ENCODE assay signal across 24 cellular contexts in the genomic region with DNA sequence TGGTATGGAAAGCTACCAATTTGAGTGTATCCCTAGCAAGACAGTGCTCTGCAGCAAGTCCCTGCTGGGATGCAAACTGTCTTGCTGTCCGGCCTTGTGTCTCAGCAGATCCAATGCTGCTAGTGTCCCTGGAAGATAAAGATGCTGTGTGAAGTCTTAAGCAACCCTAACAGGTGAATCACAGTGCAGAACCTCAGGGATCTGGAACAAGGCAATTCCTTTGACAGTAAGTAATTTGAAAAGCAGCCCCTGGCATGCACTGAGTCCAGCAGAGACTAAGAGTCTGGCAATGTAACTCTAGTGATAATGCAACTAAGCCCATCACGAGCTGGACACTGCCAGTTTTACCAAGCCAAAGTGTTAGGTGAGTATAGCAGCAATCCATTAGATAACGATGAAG. TPM values are rescaled to one million over a fixed set of nuclear protein-coding genes. Genes with fewer than 3 reads are reported as not detected.
DNase-seq lines count a peak whose midpoint lies in the region; ATAC-seq lines count a peak whose summit lies in the region.
"Had no signal": no experiment of that assay in that cellular context is flagged by ENCODE, and none has a peak within 500 bp of the region (broad histone marks: within the 10 kb centered on the region; RNA-seq: fewer than 3 reads in every experiment).

No MANE protein-coding gene starts in this region.

- H3K9me3 ChIP-seq in MG63 (no peaks in the 10 kb centered on the region), neuronal stem cell (replicated peaks in 1 of 2; ENCODE audit: control insufficient read depth in 2 of 2, insufficient read depth in 1 of 2, low read depth in 1 of 2, low read length in 2 of 2) (no peaks in the 10 kb centered on the region), right cardiac atrium (ENCODE audit: control insufficient read depth, low read length) (no peaks in the 10 kb centered on the region)
- H3K9me3 ChIP-seq: BLaER1 treated with 17β-estradiol and CSF1 and Interleukin-3, amounts not matched to agents 10 nM and 100 nM; Caco-2; ovary; SK-N-SH; transverse colon had no signal

- H3K4me3 ChIP-seq in MG63 (no peak overlapping the region), neuronal stem cell (ENCODE audit: low read length in 2 of 2) (no peak overlapping the region), right cardiac atrium (ENCODE audit: low read length) (no peak overlapping the region)
- H3K4me3 ChIP-seq: ovary, transverse colon had no signal

- H3K79me1 ChIP-seq in neuronal stem cell (ENCODE audit: low read depth, low read length) = peaks cover 3% of the 10 kb centered on the region

- H4K8ac ChIP-seq in neuronal stem cell (ENCODE audit: low read depth, low read length) = no peak overlapping the region

- H3K36me3 ChIP-seq in MG63 = peaks cover 7% of the 10 kb centered on the region
- H3K36me3 ChIP-seq in neuronal stem cell (replicated peaks in 1 of 2; ENCODE audit: control insufficient read depth in 2 of 2, insufficient read depth in 2 of 2, low read length in 2 of 2) = no peaks in the 10 kb centered on the region
- H3K36me3 ChIP-seq: ovary, transverse colon had no signal

- no peak overlapping the region for H2BK15ac ChIP-seq in neuronal stem cell (ENCODE audit: low read length)

- in situ Hi-C loops in G401 (cut with HindIII; ENCODE audit: low sequenced_read_pairs) = no loop called here

- no CpG with 5 or more reads among the region's 3 CpGs for WGBS in neuronal stem cell (ENCODE audit: extremely low coverage in 2 of 2, insufficient read length in 2 of 2, insufficient replicate concordance in 1 of 2), 2 donors
- WGBS in right cardiac atrium = 76% methylated on average over 3 of the region's 3 CpGs

- H3K27ac ChIP-seq in neuronal stem cell (replicated peaks; ENCODE audit: low read length) (no peak overlapping the region), right cardiac atrium (ENCODE audit: low read length) (no peak overlapping the region)
- H3K27ac ChIP-seq: BLaER1 treated with 17β-estradiol and CSF1 and Interleukin-3, amounts not matched to agents 10 nM and 100 nM; ovary; transverse colon had no signal

- no peak overlapping the region for H2BK12ac ChIP-seq in neuronal stem cell (ENCODE audit: low read length)

- no peak overlapping the region for H2BK120ac ChIP-seq in neuronal stem cell (ENCODE audit: low read depth, low read length)

- H3K18ac ChIP-seq in neuronal stem cell (ENCODE audit: low read length) = no peak overlapping the region

- H3K4ac ChIP-seq in neuronal stem cell (ENCODE audit: low read length) = no peak overlapping the region

- H4K91ac ChIP-seq in neuronal stem cell (ENCODE audit: low read depth, low read length, poor library complexity) = no peak overlapping the region

- no peaks in the 10 kb centered on the region for H3K4me1 ChIP-seq in neuronal stem cell (ENCODE audit: control insufficient read depth in 2 of 2, insufficient read depth in 1 of 2, low read depth in 1 of 2, low read length in 2 of 2)
- no peaks in the 10 kb centered on the region for H3K4me1 ChIP-seq in right cardiac atrium (ENCODE audit: control insufficient read depth, insufficient read depth, low read length)

- no peak overlapping the region for H3K23ac ChIP-seq in neuronal stem cell (ENCODE audit: low read depth, low read length, poor library complexity)

- no peak overlapping the region for H2BK5ac ChIP-seq in neuronal stem cell (ENCODE audit: low read length)

- DNase-seq in G401 (ENCODE audit: low spot score) = peak; percentile 31
- peak; percentile 27 for DNase-seq in MG63
- peak; percentile 15 for DNase-seq in cerebellar cortex (ENCODE audit: low spot score)
- DNase-seq in neuronal stem cell (ENCODE audit: low spot score) = no peak
- no peak for DNase-seq in right cardiac atrium
- no peak for DNase-seq in HuH-7 (ENCODE audit: low spot score)
- DNase-seq: activated effector memory CD4-positive, alpha-beta T cell treated with Interleukin-2 at 50 U/mL for 16 hours; activated naive CD8-positive, alpha-beta T cell treated with anti-CD3 and anti-CD28 coated beads for 36 hours; Caco-2; cerebellar nuclear complex; dorsolateral prefrontal cortex; H7; left ventricle myocardium superior; naive B cell; NCI-H1436; NCI-H2107; NCI-H446; ovary; SK-N-SH; stimulated activated CD4-positive, alpha-beta T cell treated with anti-CD3 and anti-CD28 coated beads, Interleukin-2, amount 100 ng/mL, for 24 hours; T-helper 17 cell; transverse colon had no signal

- peak overlapping the region; percentile 98 for H2AFZ ChIP-seq in neuronal stem cell (ENCODE audit: low read length)

- H3K27me3 ChIP-seq in MG63 (no peaks in the 10 kb centered on the region), neuronal stem cell (ENCODE audit: control insufficient read depth in 3 of 3, insufficient read depth in 3 of 3, low read depth in 1 of 3, low read length in 3 of 3) (no peaks in the 10 kb centered on the region), right cardiac atrium (ENCODE audit: control insufficient read depth, insufficient read depth) (no peaks in the 10 kb centered on the region)
- H3K27me3 ChIP-seq: BLaER1 treated with 17β-estradiol and CSF1 and Interleukin-3, amounts not matched to agents 10 nM and 100 nM; dorsolateral prefrontal cortex; ovary; transverse colon had no signal

- ATAC-seq in HG03175 (IDR thresholded peaks at IDR 0.05; ENCODE audit: unreplicated experiment) = no peak
- ATAC-seq in right cardiac atrium = no peak
- ATAC-seq: left ventricle myocardium superior, T-helper 17 cell had no signal

- no peak overlapping the region for H3K9ac ChIP-seq in neuronal stem cell (ENCODE audit: low read depth, low read length, poor library complexity)
- H3K9ac ChIP-seq: SK-N-SH had no signal

- no peak overlapping the region for H3K4me2 ChIP-seq in neuronal stem cell (ENCODE audit: insufficient read depth, low read length, poor library complexity, severe bottlenecking)

- no peak overlapping the region for H2AK5ac ChIP-seq in neuronal stem cell (ENCODE audit: low read depth, low read length)

- no peak overlapping the region for H3K14ac ChIP-seq in neuronal stem cell (ENCODE audit: low read length)

- intact Hi-C loops in right cardiac atrium (cut with DNase I) = loop anchor here in 1 of 4 donors (10.0 kb wide), 1 partner anchor 193 kb away; no protein-coding TSS in a partner anchor

RNA-seq across cellular contexts. Expression of gene UCHL3, which starts 1.7 kb away (rescaled TPM):
- 65.3 and 85.5 TPM in 2 replicates for total RNA-seq in G401 (2014; rRNA removed; shearing (Covaris generic))
- 65.8 and 68.4 TPM in 2 replicates for total RNA-seq in MG63 (2014; rRNA removed; shearing (Covaris generic); ENCODE audit: low replicate concordance)
- polyA plus RNA-seq in neuronal stem cell (2013, experiment 1 of 2) = 36.0 TPM
- 35.8 TPM for polyA plus RNA-seq in neuronal stem cell (2013, experiment 2 of 2)
- 10 to 100 TPM; 16.2 to 25.4 (median 16.6) TPM for total RNA-seq in right cardiac atrium
- 26.8 TPM for polyA plus RNA-seq in right cardiac atrium

RNA-seq across cellular contexts. Expression of gene COMMD6, which starts 10.3 kb away (rescaled TPM):
- total RNA-seq in G401 (2014; rRNA removed; shearing (Covaris generic)) = 57.5 and 63.5 TPM in 2 replicates
- total RNA-seq in MG63 (2014; rRNA removed; shearing (Covaris generic); ENCODE audit: low replicate concordance) = 72.1 and 744 TPM in 2 replicates
- 382 TPM for polyA plus RNA-seq in neuronal stem cell (2013, experiment 1 of 2)
- polyA plus RNA-seq in neuronal stem cell (2013, experiment 2 of 2) = 387 TPM
- total RNA-seq in right cardiac atrium = 100 to 1,000 TPM; 128 to 157 (median 138) TPM
- 162 TPM for polyA plus RNA-seq in right cardiac atrium

Comparison
In these comparisons a context has a peak if more than half of its experiments do, and no peak if none do; other contexts are left out.
1. DNase-seq: peak in G401 (single experiment), MG63 (single experiment) and cerebellar cortex (single experiment); none in neuronal stem cell (single experiment), right cardiac atrium (0 of 3) and HuH-7 (single experiment).